17 cellular contexts compared by ENCODE assay signal in the genomic region with DNA sequence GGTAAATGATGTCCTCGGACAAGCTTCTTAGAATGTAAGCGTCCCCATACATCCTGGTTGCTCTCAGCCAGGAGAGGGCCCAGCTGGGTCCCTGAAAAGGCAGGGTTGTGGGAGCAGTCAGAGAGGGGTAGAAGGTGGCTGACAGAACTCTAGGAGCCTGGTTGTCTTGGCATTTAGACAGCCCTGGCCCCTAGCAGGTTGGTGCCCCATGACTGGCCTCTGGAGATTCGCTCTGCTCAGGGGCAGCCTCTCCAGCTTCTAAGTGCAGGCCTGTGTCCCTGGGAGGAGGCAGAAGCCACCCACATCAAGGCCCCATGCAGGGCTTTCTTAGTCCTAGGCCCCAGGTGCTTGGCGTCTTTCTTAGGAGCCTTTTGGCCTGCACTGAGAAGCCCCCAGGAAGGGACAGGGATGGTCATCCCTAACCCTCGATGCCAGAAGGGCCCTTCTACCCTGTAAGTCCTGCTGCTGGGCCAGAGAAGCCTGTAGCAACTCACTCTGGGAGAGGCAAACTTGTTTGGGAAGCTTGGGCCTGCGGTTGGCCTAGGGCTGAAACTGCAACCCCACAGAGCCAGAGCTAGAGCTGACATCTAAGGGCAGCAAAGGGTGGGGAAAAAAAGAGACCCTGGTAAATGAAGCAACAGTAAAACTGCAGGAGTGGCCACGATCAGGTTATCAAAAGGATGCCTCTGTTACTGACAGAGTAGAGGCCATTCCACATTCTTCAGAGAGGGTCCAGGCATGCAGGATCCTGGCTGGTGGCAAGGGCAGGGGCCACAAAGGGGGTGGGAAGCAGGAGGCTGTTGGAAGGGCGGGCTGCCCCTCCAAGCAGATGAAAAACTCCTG. TPM values are rescaled to one million over a fixed set of nuclear protein-coding genes. Genes with fewer than 3 reads are reported as not detected.
"Had no signal": no experiment of that assay in that cellular context is flagged by ENCODE, and none has a peak within 500 bp of the region (broad histone marks: within the 10 kb centered on the region; RNA-seq: fewer than 3 reads in every experiment).

No MANE protein-coding gene starts in this region.

- ATAC-seq: activated CD8-positive, alpha-beta memory T cell treated with anti-CD3 and anti-CD28 coated beads, Interleukin-2, amount 10 ng/mL, durations not matched to agents 7 days and 5 days; gastrocnemius medialis; heart right ventricle; sciatic nerve had no signal

- H3K27ac Mint-ChIP-seq: activated CD8-positive, alpha-beta memory T cell treated with anti-CD3 and anti-CD28 coated beads, Interleukin-2, amount 10 ng/mL, durations not matched to agents 7 days and 5 days; activated T-cell treated with anti-CD3 and anti-CD28 coated beads, Interleukin-2, amount 50 U/mL, for 24 hours had no signal

- H3K9me3 Mint-ChIP-seq: activated T-cell treated with anti-CD3 and anti-CD28 coated beads, Interleukin-2, amount 50 U/mL, for 24 hours had no signal

- H3K4me3 Mint-ChIP-seq: activated CD8-positive, alpha-beta memory T cell treated with anti-CD3 and anti-CD28 coated beads, Interleukin-2, amount 10 ng/mL, durations not matched to agents 7 days and 5 days; activated T-cell treated with anti-CD3 and anti-CD28 coated beads, Interleukin-2, amount 50 U/mL, for 24 hours had no signal

- DNase-seq: activated CD8-positive, alpha-beta memory T cell treated with anti-CD3 and anti-CD28 coated beads, Interleukin-2, amount 10 ng/mL, durations not matched to agents 7 days and 5 days; activated gamma-delta T cell treated with Interleukin-2 at 50 U/mL for 16 hours; activated T-cell treated with anti-CD3 and anti-CD28 coated beads, Interleukin-2, amount 50 U/mL, for 24 hours; aorta; gastrocnemius medialis; heart right ventricle; stimulated activated CD4-positive, alpha-beta T cell treated with anti-CD3 and anti-CD28 coated beads, Interleukin-2, amount 100 ng/mL, for 24 hours; stimulated activated naive CD4-positive, alpha-beta T cell had no signal

- H3K4me3 ChIP-seq: breast epithelium, gastrocnemius medialis, heart right ventricle, prostate gland had no signal

- H3K27ac ChIP-seq: breast epithelium, gastrocnemius medialis, heart right ventricle, prostate gland had no signal

- H3K36me3 Mint-ChIP-seq: activated CD8-positive, alpha-beta memory T cell treated with anti-CD3 and anti-CD28 coated beads, Interleukin-2, amount 10 ng/mL, durations not matched to agents 7 days and 5 days had no signal

- H3K9me3 ChIP-seq: breast epithelium, gastrocnemius medialis, heart right ventricle, prostate gland had no signal

- H3K4me1 ChIP-seq: prostate gland had no signal

- H3K36me3 ChIP-seq: breast epithelium, gastrocnemius medialis, heart right ventricle, prostate gland had no signal

RNA-seq across cellular contexts. Expression of gene CDX2, which starts 2.9 kb away (rescaled TPM):
- total RNA-seq: activated CD8-positive, alpha-beta memory T cell treated with anti-CD3 and anti-CD28 coated beads, Interleukin-2, amount 10 ng/mL, durations not matched to agents 7 days and 5 days; aorta; heart right ventricle; kidney epithelial cell; liver; sciatic nerve; T-helper 2 cell treated with Interferon-gamma antibody and Interleukin-4, amounts not matched to agents 100 ng/mL and 5 ng/mL, for 36 hours; temporal lobe; urinary bladder had no signal

RNA-seq across cellular contexts. Expression of gene URAD, which starts 16.5 kb away (rescaled TPM):
- total RNA-seq: activated CD8-positive, alpha-beta memory T cell treated with anti-CD3 and anti-CD28 coated beads, Interleukin-2, amount 10 ng/mL, durations not matched to agents 7 days and 5 days; aorta; gastrocnemius medialis; heart right ventricle; kidney epithelial cell; liver; prostate gland; sciatic nerve; T-helper 2 cell treated with Interferon-gamma antibody and Interleukin-4, amounts not matched to agents 100 ng/mL and 5 ng/mL, for 36 hours; temporal lobe; urinary bladder had no signal

RNA-seq across cellular contexts. Expression of gene PDX1, which starts 52.2 kb away (rescaled TPM):
- total RNA-seq: activated CD8-positive, alpha-beta memory T cell treated with anti-CD3 and anti-CD28 coated beads, Interleukin-2, amount 10 ng/mL, durations not matched to agents 7 days and 5 days; aorta; breast epithelium; gastrocnemius medialis; heart right ventricle; kidney epithelial cell; mesenteric fat pad; prostate gland; sciatic nerve; T-helper 2 cell treated with Interferon-gamma antibody and Interleukin-4, amounts not matched to agents 100 ng/mL and 5 ng/mL, for 36 hours; temporal lobe; urinary bladder had no signal
